Comparison of ENCODE assay signal across 8 cellular contexts in genomic region chr2:237922641-237923361, GRCh38. TPM values are rescaled to one million over a fixed set of nuclear protein-coding genes. Genes with fewer than 3 reads are reported as not detected.
DNase-seq lines count a peak whose midpoint lies in the region; ATAC-seq and TF ChIP-seq lines count a peak whose summit lies in the region.

No MANE protein-coding gene starts in this region.

- H3K36me3 Mint-ChIP-seq in activated CD4-positive, alpha-beta T cell treated with anti-CD3 and anti-CD28 coated beads, Interleukin-2, amount 10 ng/mL, durations not matched to agents 24 days and 14 days (ENCODE audit: low read depth) = no peaks in the 10 kb centered on the region
- H3K36me3 Mint-ChIP-seq in immature natural killer cell (no peaks in the 10 kb centered on the region), WTC11 (0 out of 2 replicates have a peak, but pooled peaks cover under 1% of the 10 kb centered on the region)

- CTCF ChIA-PET in WTC11 (lab: Charles Lee) = interaction anchor here (0.6 to 2.0 kb wide), 56 partner anchors 9 to 451 kb away, joined by 3 to 26 read pairs (median 4); partner anchors contain the start of gene SCLY

- no peaks in the 10 kb centered on the region for H3K27me3 Mint-ChIP-seq in activated CD4-positive, alpha-beta T cell treated with anti-CD3 and anti-CD28 coated beads, Interleukin-2, amount 10 ng/mL, durations not matched to agents 24 days and 14 days
- peaks cover 0 to 1% (median 0%) of the 10 kb centered on the region in 3 donors for H3K27me3 Mint-ChIP-seq in immature natural killer cell (ENCODE audit: low read depth in 3 of 3)
- H3K27me3 Mint-ChIP-seq in stimulated activated naive CD8-positive, alpha-beta T cell treated with anti-CD3 and anti-CD28 coated beads, Interleukin-15, amount 100 ng/mL, for 72 hours = peaks cover 10% of the 10 kb centered on the region
- H3K27me3 Mint-ChIP-seq in WTC11 (ENCODE audit: low read depth) = peaks cover 2% of the 10 kb centered on the region; the same call in 1 of the 2 replicates

- intact Hi-C loops in activated CD4-positive, alpha-beta T cell treated with anti-CD3 and anti-CD28 coated beads, Interleukin-2, amount 10 ng/mL, durations not matched to agents 24 days and 14 days (cut with micrococcal nuclease) = loop anchor here (1.0 to 5.0 kb wide), 5 partner anchors 18 to 140 kb away; partner anchors contain the start of genes RAMP1 and SCLY

- H3K27ac Mint-ChIP-seq in activated CD4-positive, alpha-beta T cell treated with anti-CD3 and anti-CD28 coated beads, Interleukin-2, amount 10 ng/mL, durations not matched to agents 24 days and 14 days = peak overlapping the region; percentile 66
- H3K27ac Mint-ChIP-seq in immature natural killer cell (peak overlapping the region in 5 of 6 donors; percentile 77 to 90 (median 88)), WTC11 (no peak overlapping the region)
- peak overlapping the region; percentile 12 to 52 for H3K27ac Mint-ChIP-seq in stimulated activated naive CD8-positive, alpha-beta T cell treated with anti-CD3 and anti-CD28 coated beads, Interleukin-15, amount 100 ng/mL, for 72 hours

- DNase-seq in NCI-H1436 (lab: John Stamatoyannopoulos, UW) (peak; percentile 5), NCI-H1436 treated with DMSO at 0.1 percent for 48 hours (lab: John Stamatoyannopoulos, UW) (no peak), immature natural killer cell (no peak), CD1c-positive myeloid dendritic cell (ENCODE audit: extremely low spot score) (no peak), SW 1271 (lab: John Stamatoyannopoulos, UW) (no peak), WTC11 (ENCODE audit: low spot score) (no peak)
- no peak for DNase-seq in activated CD4-positive, alpha-beta T cell treated with anti-CD3 and anti-CD28 coated beads, Interleukin-2, amount 10 ng/mL, durations not matched to agents 24 days and 14 days
- DNase-seq in stimulated activated naive CD8-positive, alpha-beta T cell treated with anti-CD3 and anti-CD28 coated beads, Interleukin-15, amount 100 ng/mL, for 72 hours = peak in 1 of 2 donors; percentile 22

- H3K9me3 Mint-ChIP-seq in activated CD4-positive, alpha-beta T cell treated with anti-CD3 and anti-CD28 coated beads, Interleukin-2, amount 10 ng/mL, durations not matched to agents 24 days and 14 days = peaks cover 4% of the 10 kb centered on the region
- no peaks in the 10 kb centered on the region for H3K9me3 Mint-ChIP-seq in immature natural killer cell
- H3K9me3 Mint-ChIP-seq in stimulated activated naive CD8-positive, alpha-beta T cell treated with anti-CD3 and anti-CD28 coated beads, Interleukin-15, amount 100 ng/mL, for 72 hours = peaks cover 0 to 2% of the 10 kb centered on the region in 2 donors
- peaks cover 1% of the 10 kb centered on the region for H3K9me3 Mint-ChIP-seq in WTC11

- POLR2A ChIA-PET in WTC11 (lab: Charles Lee) = no interaction called here

- H3K4me3 Mint-ChIP-seq in activated CD4-positive, alpha-beta T cell treated with anti-CD3 and anti-CD28 coated beads, Interleukin-2, amount 10 ng/mL, durations not matched to agents 24 days and 14 days = peak overlapping the region; percentile 66
- peak overlapping the region; percentile 78 to 84 (median 78) for H3K4me3 Mint-ChIP-seq in immature natural killer cell
- peak overlapping the region; percentile 68 to 71 for H3K4me3 Mint-ChIP-seq in stimulated activated naive CD8-positive, alpha-beta T cell treated with anti-CD3 and anti-CD28 coated beads, Interleukin-15, amount 100 ng/mL, for 72 hours
- no peak overlapping the region for H3K4me3 Mint-ChIP-seq in WTC11

- TF ChIP-seq CTCF in WTC11 (IDR thresholded peaks at IDR 0.05) = no peak

- ATAC-seq in stimulated activated naive CD8-positive, alpha-beta T cell treated with anti-CD3 and anti-CD28 coated beads, Interleukin-15, amount 100 ng/mL, for 72 hours = peak; percentile 46
- no peak; the same call in 1 of the 2 replicates for ATAC-seq in WTC11

- H3K4me1 Mint-ChIP-seq in activated CD4-positive, alpha-beta T cell treated with anti-CD3 and anti-CD28 coated beads, Interleukin-2, amount 10 ng/mL, durations not matched to agents 24 days and 14 days = peaks cover 37% of the 10 kb centered on the region
- H3K4me1 Mint-ChIP-seq in immature natural killer cell (peaks cover 49 to 64% of the 10 kb centered on the region in 2 donors), WTC11 (0 out of 2 replicates have a peak, but pooled peaks cover 4% of the 10 kb centered on the region)
- peaks cover 64% of the 10 kb centered on the region for H3K4me1 Mint-ChIP-seq in stimulated activated naive CD8-positive, alpha-beta T cell treated with anti-CD3 and anti-CD28 coated beads, Interleukin-15, amount 100 ng/mL, for 72 hours

TF ChIP-seq in WTC11, 78 proteins besides CTCF, POLR2A, EP300 and RAD21:
- TF ChIP-seq NR1H2 (CRISPR knock-in tag; IDR thresholded peaks at IDR 0.05) (no peak), ZNF138 (CRISPR knock-in tag; conservative IDR thresholded peaks at IDR 0.05) (no peak), TP53 (CRISPR knock-in tag; IDR thresholded peaks at IDR 0.05) (no peak), ATF1 (CRISPR knock-in tag; IDR thresholded peaks at IDR 0.05) (no peak), CREB1 (CRISPR knock-in tag; IDR thresholded peaks at IDR 0.05) (no peak), ZNF532 (CRISPR knock-in tag; IDR thresholded peaks at IDR 0.05; ENCODE audit: borderline replicate concordance) (no peak), ZNF396 (CRISPR knock-in tag; IDR thresholded peaks at IDR 0.05; ENCODE audit: borderline replicate concordance) (no peak), E2F4 (CRISPR knock-in tag; IDR thresholded peaks at IDR 0.05; ENCODE audit: borderline replicate concordance, low read depth) (no peak), ZBTB43 (CRISPR knock-in tag; IDR thresholded peaks at IDR 0.05) (no peak)

RNA-seq across cellular contexts. Expression of gene UBE2F, which starts 44.0 kb away (rescaled TPM):
- 115 and 124 TPM in 2 replicates for total RNA-seq in activated CD4-positive, alpha-beta T cell treated with anti-CD3 and anti-CD28 coated beads, Interleukin-2, amount 10 ng/mL, durations not matched to agents 24 days and 14 days
- 100 to 1,000 TPM; 274 to 339 (median 323) TPM for polyA plus RNA-seq in immature natural killer cell
- 48.8 to 50.6 TPM (median 49.5 TPM) in 3 replicates for total RNA-seq in WTC11 (2021)
